ENCODE assay signal across 8 cellular contexts in the genomic region with DNA sequence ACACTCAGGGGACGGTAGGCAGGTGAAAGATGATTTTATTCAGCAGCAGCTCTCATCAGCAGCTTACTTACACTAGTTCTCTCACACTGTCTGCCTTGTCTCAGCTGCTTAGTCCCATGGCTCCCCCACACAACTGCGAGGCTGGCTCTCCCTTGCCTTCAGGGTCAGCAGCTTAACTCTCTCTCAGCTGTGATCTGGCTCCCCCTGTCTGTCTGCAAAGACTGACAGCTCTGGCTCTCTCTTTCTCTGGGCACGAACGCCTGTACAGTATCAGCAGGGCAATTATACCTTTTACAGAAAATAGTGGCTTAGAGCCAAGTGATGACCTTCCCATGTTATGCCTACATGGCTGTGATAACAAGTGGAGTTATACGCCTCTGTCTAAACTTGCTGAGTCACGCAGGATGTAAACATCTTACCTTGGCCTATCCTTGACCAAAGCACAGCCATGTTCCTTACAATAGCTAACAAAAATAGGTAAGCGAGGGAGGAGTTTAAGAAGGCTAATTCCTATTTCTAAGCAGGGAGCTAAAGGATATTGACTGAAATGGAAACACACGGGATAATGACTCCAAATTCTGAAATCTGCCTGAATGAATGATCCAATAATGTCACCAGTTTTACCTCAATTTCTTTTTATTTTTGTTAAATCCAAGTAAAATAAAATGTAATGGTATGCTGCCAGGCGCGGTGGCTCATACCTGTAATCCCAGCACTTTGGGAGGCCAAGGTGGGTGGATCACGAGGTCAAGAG. TPM values are rescaled to one million over a fixed set of nuclear protein-coding genes. Genes with fewer than 3 reads are reported as not detected.
A peak's percentile ranks its signal among the peaks of the same experiment; 100 is the strongest.
DNase-seq lines count a peak whose midpoint lies in the region; ATAC-seq, FAIRE-seq and TF ChIP-seq lines count a peak whose summit lies in the region.

No MANE protein-coding gene starts in this region.

- no peaks in the 10 kb centered on the region for H3K36me3 Mint-ChIP-seq in naive B cell

- POLR2A ChIA-PET in HCT116 (lab: Charles Lee) = interaction anchor here (1.2 to 2.3 kb wide), 3 partner anchors 39 to 82 kb away, joined by 3 to 8 read pairs (median 3); a partner anchor contains a TSS

- no TSS peak for BruUV-seq in HCT116 (replicated peaks; lab: Mats Ljungman, UMichigan)

- peak; percentile 6 for DNase-seq in CD1c-positive myeloid dendritic cell (ENCODE audit: extremely low spot score)
- DNase-seq in HCT116 (ENCODE audit: low read depth, low spot score) = peak; percentile 50
- DNase-seq in cardiac fibroblast (ENCODE audit: low read depth in 2 of 2) = peak in 1 of 2 donors; percentile 4
- peak; percentile 11 for DNase-seq in naive B cell
- DNase-seq in colonic mucosa = no peak
- DNase-seq in GM12891 (ENCODE audit: insufficient read length, low spot score) = no peak

- peak; percentile 54 to 73 (median 71) for TF ChIP-seq CTCF in HCT116 (IDR thresholded peaks at IDR 0.05 in 2 of 3, conservative IDR thresholded peaks at IDR 0.05 in 1 of 3; ENCODE audit: borderline replicate concordance in 1 of 3, insufficient read depth in 1 of 3, low read depth in 2 of 3, low read length in 2 of 3)
- peak; percentile 58 for TF ChIP-seq CTCF in OCI-LY3 (IDR thresholded peaks at IDR 0.05; ENCODE audit: low read depth, low read length)
- peak; percentile 1 for TF ChIP-seq CTCF in cardiac fibroblast (IDR thresholded peaks at IDR 0.05; ENCODE audit: low read depth, low read length)
- TF ChIP-seq CTCF in colonic mucosa (IDR thresholded peaks at IDR 0.05) = no peak

- peaks cover 5 to 12% of the 10 kb centered on the region in 2 experiments for H3K36me3 ChIP-seq in HCT116 (ENCODE audit: control insufficient read depth in 1 of 2, insufficient read depth in 2 of 2, low read length in 2 of 2)
- H3K36me3 ChIP-seq in OCI-LY3 (replicated peaks; ENCODE audit: low read depth, low read length) = peaks cover 8% of the 10 kb centered on the region
- H3K36me3 ChIP-seq in colonic mucosa = no peaks in the 10 kb centered on the region

- H3K9ac ChIP-seq in HCT116 (ENCODE audit: low read length) (no peak overlapping the region; the same call in 1 of the 2 replicates), OCI-LY3 (ENCODE audit: low read length) (peak overlapping the region; percentile 57; the same call in 1 of the 2 replicates), colonic mucosa (ENCODE audit: low read depth in 2 of 2, low read length in 2 of 2) (no peak overlapping the region)

- H3K4me2 ChIP-seq in HCT116 (ENCODE audit: low read length) (peak overlapping the region; percentile 89), OCI-LY3 (ENCODE audit: low read length) (peak overlapping the region; percentile 77)

- H3K27ac ChIP-seq in HCT116 (ENCODE audit: low read depth, low read length) = peak overlapping the region; percentile 77
- H3K27ac ChIP-seq in OCI-LY3 (ENCODE audit: low read length) = peak overlapping the region; percentile 7
- no peak overlapping the region for H3K27ac ChIP-seq in colonic mucosa

- peak overlapping the region in 3 of 6 donors; percentile 67 to 90 (median 75) for H3K27ac Mint-ChIP-seq in naive B cell

- H3K9me2 ChIP-seq in HCT116 (ENCODE audit: insufficient read depth) = no peaks in the 10 kb centered on the region

- CTCF ChIA-PET in HCT116 (lab: Charles Lee) = interaction anchor here (0.7 to 2.2 kb wide), 14 partner anchors 8 to 656 kb away, joined by 3 to 30 read pairs (median 5); a partner anchor contains a TSS

- peak overlapping the region in 4 of 8 donors; percentile 57 to 86 (median 69) for H3K4me3 Mint-ChIP-seq in naive B cell

- H3K4me1 ChIP-seq in HCT116 (ENCODE audit: control insufficient read depth in 1 of 2, insufficient read depth in 2 of 2, low read length in 2 of 2) (peaks cover 16 to 25% of the 10 kb centered on the region in 2 experiments; a peak in 3 of 4 replicates), OCI-LY3 (ENCODE audit: low read length) (peaks cover 18% of the 10 kb centered on the region), colonic mucosa (peaks cover 4% of the 10 kb centered on the region)

- H4K20me1 ChIP-seq in HCT116 (ENCODE audit: insufficient read depth) (no peaks in the 10 kb centered on the region), OCI-LY3 (ENCODE audit: insufficient read depth, low read length) (peaks cover 8% of the 10 kb centered on the region)

- H3K79me2 ChIP-seq in HCT116 (ENCODE audit: insufficient read depth, low read length) (peaks cover 39% of the 10 kb centered on the region), OCI-LY3 (ENCODE audit: low read length) (peaks cover 38% of the 10 kb centered on the region)

- H3K27me3 Mint-ChIP-seq in naive B cell = no peaks in the 10 kb centered on the region

- ATAC-seq in HCT116 (peak; percentile 77), naive B cell (ENCODE audit: low read depth in 2 of 2) (peak in 1 of 2 donors; percentile 12), HG02763 (IDR thresholded peaks at IDR 0.05; ENCODE audit: unreplicated experiment) (no peak)

- H2AFZ ChIP-seq in HCT116 (ENCODE audit: low read depth, low read length, poor library complexity, severe bottlenecking) (peak overlapping the region; percentile 92), OCI-LY3 (ENCODE audit: low read depth, low read length) (peak overlapping the region; percentile 3; the same call in 1 of the 2 replicates)

- H3K9me3 Mint-ChIP-seq in naive B cell = no peaks in the 10 kb centered on the region

- H3K4me1 Mint-ChIP-seq in naive B cell = peaks cover 13 to 32% (median 22%) of the 10 kb centered on the region in 3 donors

- peak; percentile 67 for TF ChIP-seq RAD21 in HCT116 (IDR thresholded peaks at IDR 0.05; ENCODE audit: low read depth)

- intact Hi-C loops in HCT116 (cut with micrococcal nuclease) (loop anchor here (2.0 kb wide), 1 partner anchor 44 kb away; a partner anchor contains a TSS), colonic mucosa (cut with DNase I) (no loop called here)

- H3K4me3 ChIP-seq in HCT116 (replicated peaks in 1 of 2; ENCODE audit: low read depth in 1 of 2, low read length in 2 of 2) (peak overlapping the region; percentile 85 to 100), OCI-LY3 (ENCODE audit: low read length) (peak overlapping the region; percentile 94), cardiac fibroblast (replicated peaks in 1 of 2; ENCODE audit: low read depth in 2 of 2, low read length in 2 of 2) (no peak overlapping the region), colonic mucosa (no peak overlapping the region)

- RAD21 ChIA-PET in HCT116 (lab: Charles Lee; ENCODE audit: low non-redundant PET in 1 of 2, low total read pairs in 2 of 2, uncharacterized antibody in 2 of 2, unreplicated experiment in 2 of 2) = no interaction called here

- H3K9me3 ChIP-seq in HCT116 (ENCODE audit: control insufficient read depth in 1 of 2, insufficient read depth in 1 of 2, low read depth in 1 of 2, low read length in 2 of 2) (no peaks in the 10 kb centered on the region), OCI-LY3 (ENCODE audit: insufficient read depth, low read length) (no peaks in the 10 kb centered on the region), colonic mucosa (no peaks in the 10 kb centered on the region)

- TF ChIP-seq POLR2A in HCT116 (IDR thresholded peaks at IDR 0.05; ENCODE audit: borderline replicate concordance, extremely low read depth, insufficient read depth, insufficient read length) = no peak
- no peak for TF ChIP-seq POLR2A in GM12891 (IDR thresholded peaks at IDR 0.05; ENCODE audit: low read depth, low read length)

- H3K27me3 ChIP-seq in HCT116 (ENCODE audit: insufficient read depth, low read length) (no peaks in the 10 kb centered on the region), OCI-LY3 (ENCODE audit: low read depth, low read length) (no peaks in the 10 kb centered on the region), colonic mucosa (no peaks in the 10 kb centered on the region)

- FAIRE-seq in GM12891 (lab: Jason Lieb, UNC) = no peak

TF ChIP-seq in HCT116, 20 proteins besides CTCF, POLR2A, EP300 and RAD21 (continues in another document):
- TF ChIP-seq SRF (IDR thresholded peaks at IDR 0.05; ENCODE audit: low read depth) = no peak
- TF ChIP-seq CBX3 (IDR thresholded peaks at IDR 0.05; ENCODE audit: low read depth) = no peak

TF ChIP-seq in GM12891, 5 proteins besides CTCF, POLR2A, EP300 and RAD21:
- no peak for TF ChIP-seq SPI1 (IDR thresholded peaks at IDR 0.05; ENCODE audit: low read depth, low read length)
- TF ChIP-seq POU2F2 (IDR thresholded peaks at IDR 0.05; ENCODE audit: low read depth, low read length) = no peak
- TF ChIP-seq POLR2AphosphoS5 (IDR thresholded peaks at IDR 0.05; ENCODE audit: low read depth, low read length) = no peak
- no peak for TF ChIP-seq TAF1 (IDR thresholded peaks at IDR 0.05; ENCODE audit: low read depth, low read length)
- TF ChIP-seq PAX5 (IDR thresholded peaks at IDR 0.05; ENCODE audit: insufficient read depth, low read length, severe bottlenecking) = no peak
TF ChIP-seq in GM12891: peak in this region for 0.

RNA-seq across cellular contexts. Expression of a gene that starts 1.1 kb away (rescaled TPM):
- 169 TPM for total RNA-seq in HCT116 (2021; ENCODE audit: unreplicated experiment)
- polyA plus RNA-seq in HCT116 (2012) = 87.5 and 158 TPM in 2 replicates
- polyA plus RNA-seq in naive B cell (ENCODE audit: low read depth in 6 of 6) = 100 to 1,000 TPM; 159 to 221 (median 172) TPM
- 100 to 1,000 TPM; 136 to 212 TPM for total RNA-seq in colonic mucosa
- polyA plus RNA-seq in GM12891 (2012; ENCODE audit: low read depth, missing spikeins) = 180 TPM

RNA-seq across cellular contexts. Expression of a gene that starts 39.7 kb away (rescaled TPM):
- 89.6 TPM for total RNA-seq in HCT116 (2021; ENCODE audit: unreplicated experiment)
- polyA plus RNA-seq in HCT116 (2012) = 25.8 and 33.7 TPM in 2 replicates
- 10 to 100 TPM in 5 of 6 donors, 1 to 10 TPM in 1; 8.8 to 20.1 (median 12.7) TPM for polyA plus RNA-seq in naive B cell (ENCODE audit: low read depth in 6 of 6)
- 10 to 100 TPM; 32.4 to 62.4 TPM for total RNA-seq in colonic mucosa
- 18.7 TPM for polyA plus RNA-seq in GM12891 (2012; ENCODE audit: low read depth, missing spikeins)

RNA-seq across cellular contexts. Expression of a gene that starts 40.0 kb away (rescaled TPM):
- total RNA-seq in HCT116 (2021; ENCODE audit: unreplicated experiment) (35.6 TPM), colonic mucosa (10 to 100 TPM; 12.3 to 28.7 TPM)
- 28.7 and 29.2 TPM in 2 replicates for polyA plus RNA-seq in HCT116 (2012)
- 10 to 100 TPM in 2 of 6 donors, 1 to 10 TPM in 4; 3.8 to 15.0 (median 8.2) TPM for polyA plus RNA-seq in naive B cell (ENCODE audit: low read depth in 6 of 6)
- polyA plus RNA-seq in GM12891 (2012; ENCODE audit: low read depth, missing spikeins) = 16.2 TPM

RNA-seq across cellular contexts. Expression of a gene that starts 43.9 kb away (rescaled TPM):
- total RNA-seq in HCT116 (2021; ENCODE audit: unreplicated experiment) (15.6 TPM), colonic mucosa (10 to 100 TPM in 1 of 2 donors, 1 to 10 TPM in 1; 8.2 to 13.3 TPM)
- polyA plus RNA-seq in HCT116 (2012) = 3.7 and 6.4 TPM in 2 replicates
- 1 to 10 TPM; 2.4 to 10.0 (median 6.2) TPM for polyA plus RNA-seq in naive B cell (ENCODE audit: low read depth in 6 of 6)
- 8.1 TPM for polyA plus RNA-seq in GM12891 (2012; ENCODE audit: low read depth, missing spikeins)

RNA-seq across cellular contexts. Expression of a gene that starts 44.1 kb away (rescaled TPM):
- total RNA-seq in HCT116 (2021; ENCODE audit: unreplicated experiment) (42.9 TPM), colonic mucosa (10 to 100 TPM; 61.5 to 62.1 TPM)
- 28.8 and 31.0 TPM in 2 replicates for polyA plus RNA-seq in HCT116 (2012)
- 10 to 100 TPM; 28.0 to 61.6 (median 48.4) TPM for polyA plus RNA-seq in naive B cell (ENCODE audit: low read depth in 6 of 6)
- polyA plus RNA-seq in GM12891 (2012; ENCODE audit: low read depth, missing spikeins) = 87.4 TPM

Comparison
In these comparisons a context has a peak if more than half of its experiments do, and no peak if none do; other contexts are left out.
1. DNase-seq: peak in CD1c-positive myeloid dendritic cell (single experiment), HCT116 (single experiment) and naive B cell (single experiment); none in colonic mucosa (single experiment) and GM12891 (single experiment).
2. H3K4me3 ChIP-seq: peak in HCT116 (2 of 2) and OCI-LY3 (single experiment); none in cardiac fibroblast (0 of 2) and colonic mucosa (single experiment).